In genomic region chr3:4759689-4760312, GRCh38 we compare ENCODE assay signal across 1 cellular context.
TF ChIP-seq lines count a peak whose summit lies in the region.

No MANE protein-coding gene starts in this region.

TF ChIP-seq in K562, 482 proteins besides CTCF, POLR2A, EP300 and RAD21 (continued from another document):
- TF ChIP-seq MBD2 (IDR thresholded peaks at IDR 0.05; ENCODE audit: borderline replicate concordance, low read depth): no peak
- peak; percentile 36; the same call in 1 of the 2 replicates for TF ChIP-seq SMARCA4 (IDR thresholded peaks at IDR 0.05)
- no peak for TF ChIP-seq E2F4 (CRISPR knock-in tag; IDR thresholded peaks at IDR 0.05; ENCODE audit: low read depth)
- no peak for TF ChIP-seq XRCC3 (IDR thresholded peaks at IDR 0.05)
- TF ChIP-seq MAZ (CRISPR knock-in tag; conservative IDR thresholded peaks at IDR 0.05 in 1 of 2, IDR thresholded peaks at IDR 0.05 in 1 of 2): peak; percentile 4 to 51; a peak in 1 of 4 replicates
- no peak for TF ChIP-seq NR2C2 (CRISPR knock-in tag; IDR thresholded peaks at IDR 0.05)
- peak; percentile 89 for TF ChIP-seq NR2C2 (tag; IDR thresholded peaks at IDR 0.05)
- no peak for TF ChIP-seq ZNF431 (CRISPR knock-in tag; IDR thresholded peaks at IDR 0.05)
- no peak for TF ChIP-seq SNRNP70 (optimal IDR thresholded peaks at IDR 0.05; ENCODE audit: low read depth, low read length)
- TF ChIP-seq PHB (CRISPR knock-in tag; IDR thresholded peaks at IDR 0.05): no peak
- TF ChIP-seq PATZ1 (CRISPR knock-in tag; IDR thresholded peaks at IDR 0.05; ENCODE audit: borderline replicate concordance): no peak
- TF ChIP-seq HMG20A (CRISPR knock-in tag; conservative IDR thresholded peaks at IDR 0.05): no peak
- TF ChIP-seq NCOA1 (IDR thresholded peaks at IDR 0.05; ENCODE audit: low read depth): peak; percentile 39; the same call in 1 of the 2 replicates
- TF ChIP-seq NFIC (IDR thresholded peaks at IDR 0.05): no peak
- TF ChIP-seq PHF20 (IDR thresholded peaks at IDR 0.05; ENCODE audit: partially characterized antibody): no peak
- no peak for TF ChIP-seq ESRRA (IDR thresholded peaks at IDR 0.05; ENCODE audit: borderline replicate concordance, low read depth)
- TF ChIP-seq KAT7 (CRISPR knock-in tag; IDR thresholded peaks at IDR 0.05; ENCODE audit: borderline replicate concordance): no peak
- peak; percentile 81 for TF ChIP-seq GATA2 (CRISPR knock-in tag; IDR thresholded peaks at IDR 0.05)
